15 cellular contexts compared by ENCODE assay signal in genomic region chr20:45828589-45828988, GRCh38. TPM values are rescaled to one million over a fixed set of nuclear protein-coding genes. Genes with fewer than 3 reads are reported as not detected.
DNase-seq lines count a peak whose midpoint lies in the region; ATAC-seq and TF ChIP-seq lines count a peak whose summit lies in the region.
"Had no signal": no experiment of that assay in that cellular context is flagged by ENCODE, and none has a peak within 500 bp of the region (broad histone marks: within the 10 kb centered on the region; RNA-seq: fewer than 3 reads in every experiment).

No MANE protein-coding gene starts in this region.

- H3K4me3 ChIP-seq in adrenal gland (no peak overlapping the region), skeletal muscle satellite cell (ENCODE audit: low read length) (no peak overlapping the region)

- no peak for TF ChIP-seq POLR2A in adrenal gland (IDR thresholded peaks at IDR 0.05)

- H3K4me2 ChIP-seq in skeletal muscle satellite cell (ENCODE audit: low read length): peak overlapping the region; percentile 11

- POLR2A ChIA-PET in activated CD4-positive, alpha-beta T cell treated with anti-CD3 and anti-CD28 coated beads for 36 hours (lab: Charles Lee): no interaction called here

- intact Hi-C loops in adrenal gland (cut with DNase I): no loop called here
- intact Hi-C loops in activated CD4-positive, alpha-beta T cell treated with anti-CD3 and anti-CD28 coated beads for 36 hours (cut with DNase I, micrococcal nuclease): no loop called here

- peaks cover 16 to 26% of the 10 kb centered on the region in 2 donors for H3K4me1 ChIP-seq in adrenal gland (replicated peaks in 1 of 2)
- peaks cover 44% of the 10 kb centered on the region for H3K4me1 ChIP-seq in skeletal muscle satellite cell (ENCODE audit: control insufficient read depth, insufficient read depth, low read length)

- peaks cover 15% of the 10 kb centered on the region for H3K27me3 Mint-ChIP-seq in activated CD4-positive, alpha-beta T cell treated with anti-CD3 and anti-CD28 coated beads for 36 hours

- H3K9me3 ChIP-seq in adrenal gland (replicated peaks in 1 of 3) (no peaks in the 10 kb centered on the region), skeletal muscle satellite cell (replicated peaks; ENCODE audit: low read length) (no peaks in the 10 kb centered on the region)

- H3K36me3 ChIP-seq in adrenal gland (replicated peaks in 1 of 2) (no peaks in the 10 kb centered on the region), skeletal muscle satellite cell (ENCODE audit: insufficient read depth, low read length) (no peaks in the 10 kb centered on the region)

- no peak overlapping the region for H3K4me3 Mint-ChIP-seq in activated CD4-positive, alpha-beta T cell treated with anti-CD3 and anti-CD28 coated beads for 36 hours
- H3K4me3 Mint-ChIP-seq: activated CD8-positive, alpha-beta T cell treated with anti-CD3 and anti-CD28 coated beads, Interleukin-2, amount 10 ng/mL, durations not matched to agents 7 days and 5 days; activated T-helper 17 cell treated with anti-CD3 and anti-CD28 coated beads, Interleukin-2, amount 50 U/mL, for 72 hours; endodermal cell; naive B cell; T-helper 17 cell; WTC11 had no signal

- TF ChIP-seq CTCF in adrenal gland (IDR thresholded peaks at IDR 0.05): no peak

- no peaks in the 10 kb centered on the region for H3K9me3 Mint-ChIP-seq in activated CD4-positive, alpha-beta T cell treated with anti-CD3 and anti-CD28 coated beads for 36 hours (ENCODE audit: low read depth)
- H3K9me3 Mint-ChIP-seq: activated T-helper 17 cell treated with anti-CD3 and anti-CD28 coated beads, Interleukin-2, amount 50 U/mL, for 72 hours; endodermal cell; naive B cell; WTC11 had no signal

- CTCF ChIA-PET in activated CD4-positive, alpha-beta T cell treated with anti-CD3 and anti-CD28 coated beads for 36 hours (lab: Charles Lee): interaction anchor here (0.8 to 1.5 kb wide), 2 partner anchors 104 to 134 kb away, joined by 3 read pairs; no protein-coding TSS in a partner anchor

- ATAC-seq in activated CD4-positive, alpha-beta T cell treated with anti-CD3 and anti-CD28 coated beads for 36 hours: no peak
- ATAC-seq: activated CD8-positive, alpha-beta T cell treated with anti-CD3 and anti-CD28 coated beads, Interleukin-2, amount 10 ng/mL, durations not matched to agents 7 days and 5 days; activated T-helper 17 cell treated with anti-CD3 and anti-CD28 coated beads, Interleukin-2, amount 50 U/mL, for 72 hours; stimulated activated naive CD8-positive, alpha-beta T cell treated with anti-CD3 and anti-CD28 coated beads, Interleukin-15, Interleukin-2, amounts not matched to agents 100 U/mL and 50 U/mL, for 24 hours; T-helper 17 cell; WTC11 had no signal

- WGBS in adrenal gland, 4 donors: 48 to 70% (median 53%) methylated on average over 2 of the region's 2 CpGs

- peaks cover 16% of the 10 kb centered on the region for H3K4me1 Mint-ChIP-seq in activated CD4-positive, alpha-beta T cell treated with anti-CD3 and anti-CD28 coated beads for 36 hours

- no peaks in the 10 kb centered on the region for H3K36me3 Mint-ChIP-seq in activated CD4-positive, alpha-beta T cell treated with anti-CD3 and anti-CD28 coated beads for 36 hours (ENCODE audit: low read depth)
- H3K36me3 Mint-ChIP-seq: naive B cell, WTC11 had no signal

- H3K27ac ChIP-seq in adrenal gland: peak overlapping the region in 3 of 5 donors; percentile 5 to 62 (median 39)

- in situ Hi-C loops in ACHN (cut with HindIII; ENCODE audit: low pct_ligation_motif_present, low pct_unique_long_range_greater_than_20kb, low sequenced_read_pairs): no loop called here

- no peak overlapping the region for H3K27ac Mint-ChIP-seq in activated CD4-positive, alpha-beta T cell treated with anti-CD3 and anti-CD28 coated beads for 36 hours
- H3K27ac Mint-ChIP-seq: activated CD8-positive, alpha-beta T cell treated with anti-CD3 and anti-CD28 coated beads, Interleukin-2, amount 10 ng/mL, durations not matched to agents 7 days and 5 days; activated T-helper 17 cell treated with anti-CD3 and anti-CD28 coated beads, Interleukin-2, amount 50 U/mL, for 72 hours; endodermal cell; T-helper 17 cell; WTC11 had no signal

- H3K9ac ChIP-seq in skeletal muscle satellite cell (ENCODE audit: low read depth, low read length): peak overlapping the region; percentile 54

- H3K27me3 ChIP-seq in adrenal gland: no peaks in the 10 kb centered on the region
- H3K27me3 ChIP-seq in skeletal muscle satellite cell (ENCODE audit: control insufficient read depth, insufficient read depth, low read length): no peaks in the 10 kb centered on the region

- DNase-seq in EH (ENCODE audit: low read depth) (peak; percentile 63), adrenal gland (no peak), hepatic stellate cell (ENCODE audit: low spot score) (peak; percentile 40), ACHN (no peak), amniotic stem cell (lab: John Stamatoyannopoulos, UW) (no peak)
- DNase-seq in activated naive CD4-positive, alpha-beta T cell treated with anti-CD3 and anti-CD28 coated beads, Interleukin-2, amount 50 U/mL, for 16 hours: no peak
- DNase-seq in activated CD4-positive, alpha-beta T cell treated with anti-CD3 and anti-CD28 coated beads for 36 hours: no peak
- DNase-seq: activated CD8-positive, alpha-beta T cell treated with anti-CD3 and anti-CD28 coated beads, Interleukin-2, amount 10 ng/mL, durations not matched to agents 7 days and 5 days; endodermal cell; naive B cell; stimulated activated naive CD8-positive, alpha-beta T cell treated with anti-CD3 and anti-CD28 coated beads, Interleukin-15, Interleukin-2, amounts not matched to agents 100 U/mL and 50 U/mL, for 24 hours; T-helper 17 cell had no signal

RNA-seq across cellular contexts. Expression of gene TNNC2, which starts 1.5 kb away (rescaled TPM):
- 1 to 10 TPM in 6 of 8 donors, not detected in 2; 1.4 to 8.4 (median 2.5) TPM for total RNA-seq in adrenal gland
- 10 to 100 TPM in 1 of 3 donors, 1 to 10 TPM in 2; 4.3 to 16.9 (median 8.2) TPM for polyA plus RNA-seq in adrenal gland
- total RNA-seq in skeletal muscle satellite cell (2012; rRNA removed): 6.8 TPM in 1 of 2 replicates, not detected in the other
- not detected for total RNA-seq in activated CD4-positive, alpha-beta T cell treated with anti-CD3 and anti-CD28 coated beads for 36 hours
- total RNA-seq: activated CD8-positive, alpha-beta T cell treated with anti-CD3 and anti-CD28 coated beads, Interleukin-2, amount 10 ng/mL, durations not matched to agents 7 days and 5 days had no signal

RNA-seq across cellular contexts. Expression of gene SNX21, which starts 5.0 kb away (rescaled TPM):
- total RNA-seq in adrenal gland: 100 to 1,000 TPM in 3 of 8 donors, 10 to 100 TPM in 5; 61.6 to 183 (median 97.8) TPM
- 10 to 100 TPM; 35.1 to 66.3 (median 43.9) TPM for polyA plus RNA-seq in adrenal gland
- 56.0 and 70.3 TPM in 2 replicates for total RNA-seq in skeletal muscle satellite cell (2012; rRNA removed)
- 1 to 10 TPM; 1.2 to 1.4 TPM for total RNA-seq in activated CD4-positive, alpha-beta T cell treated with anti-CD3 and anti-CD28 coated beads for 36 hours

RNA-seq across cellular contexts. Expression of gene UBE2C, which starts 16.1 kb away (rescaled TPM):
- total RNA-seq in adrenal gland: 1 to 10 TPM in 7 of 8 donors, under 1 TPM in 1; 0.79 to 3.6 (median 2.2) TPM
- polyA plus RNA-seq in adrenal gland: 1 to 10 TPM; 3.8 to 4.9 (median 4.7) TPM
- total RNA-seq in skeletal muscle satellite cell (2012; rRNA removed): 15.7 and 30.6 TPM in 2 replicates
- total RNA-seq in activated CD4-positive, alpha-beta T cell treated with anti-CD3 and anti-CD28 coated beads for 36 hours: 100 to 1,000 TPM; 175 to 230 TPM

RNA-seq across cellular contexts. Expression of gene ACOT8, which starts 28.6 kb away (rescaled TPM):
- 100 to 1,000 TPM in 1 of 8 donors, 10 to 100 TPM in 7; 34.6 to 134 (median 62.5) TPM for total RNA-seq in adrenal gland
- polyA plus RNA-seq in adrenal gland: 10 to 100 TPM; 33.7 to 78.8 (median 49.3) TPM
- 29.3 and 33.2 TPM in 2 replicates for total RNA-seq in skeletal muscle satellite cell (2012; rRNA removed)
- 10 to 100 TPM; 21.9 to 22.6 TPM for total RNA-seq in activated CD4-positive, alpha-beta T cell treated with anti-CD3 and anti-CD28 coated beads for 36 hours

RNA-seq across cellular contexts. Expression of gene ZSWIM3, which starts 28.8 kb away (rescaled TPM):
- 1 to 10 TPM; 3.7 to 9.3 (median 6.3) TPM for total RNA-seq in adrenal gland
- 1 to 10 TPM; 2.9 to 4.2 (median 3.1) TPM for polyA plus RNA-seq in adrenal gland
- 4.8 TPM in 2 replicates for total RNA-seq in skeletal muscle satellite cell (2012; rRNA removed)
- total RNA-seq in activated CD4-positive, alpha-beta T cell treated with anti-CD3 and anti-CD28 coated beads for 36 hours: 1 to 10 TPM; 4.2 to 4.8 TPM

Comparison
In these comparisons a context has a peak if more than half of its experiments do, and no peak if none do; other contexts are left out.
1. DNase-seq: peak in EH (single experiment) and hepatic stellate cell (single experiment); none in adrenal gland (0 of 7), ACHN (single experiment), amniotic stem cell (single experiment), activated naive CD4-positive, alpha-beta T cell treated with anti-CD3 and anti-CD28 coated beads, Interleukin-2, amount 50 U/mL, for 16 hours (single experiment) and activated CD4-positive, alpha-beta T cell treated with anti-CD3 and anti-CD28 coated beads for 36 hours (single experiment).
2. RNA of gene SNX21, which starts 5.0 kb away (total RNA-seq): 61.6 to 183 TPM in adrenal gland; 1.2 to 1.4 TPM in activated CD4-positive, alpha-beta T cell treated with anti-CD3 and anti-CD28 coated beads for 36 hours; every median in the first group is over 10 times any median in the second.
3. RNA of gene UBE2C, which starts 16.1 kb away (total RNA-seq): 175 to 230 TPM in activated CD4-positive, alpha-beta T cell treated with anti-CD3 and anti-CD28 coated beads for 36 hours; 0.79 to 3.6 TPM in adrenal gland; every median in the first group is over 10 times any median in the second.